Comparison of ENCODE assay signal across 1 cellular context in genomic region chr6:87875781-87876180, GRCh38.
TF ChIP-seq lines count a peak whose summit lies in the region.

No MANE protein-coding gene starts in this region.

TF ChIP-seq in H1, 55 proteins besides CTCF, POLR2A, EP300 and RAD21 (continued from another document):
- TF ChIP-seq SP1 (IDR thresholded peaks at IDR 0.05; ENCODE audit: low read depth, low read length) (no peak), TEAD4 (IDR thresholded peaks at IDR 0.05; ENCODE audit: low read depth, low read length) (no peak), POLR2AphosphoS5 (IDR thresholded peaks at IDR 0.05; ENCODE audit: low read depth, low read length) (no peak), TAF1 (IDR thresholded peaks at IDR 0.05; ENCODE audit: low read depth, low read length) (no peak), RXRA (IDR thresholded peaks at IDR 0.05; ENCODE audit: insufficient read depth, low read depth, low read length) (no peak), E2F6 (IDR thresholded peaks at IDR 0.05) (no peak), RBBP5 (IDR thresholded peaks at IDR 0.05; ENCODE audit: borderline replicate concordance, low read depth, low read length) (no peak), NANOG (IDR thresholded peaks at IDR 0.05; ENCODE audit: insufficient read depth, low read depth, low read length, poor library complexity, severe bottlenecking) (no peak), EGR1 (IDR thresholded peaks at IDR 0.05; ENCODE audit: borderline replicate concordance, low read depth, low read length) (no peak), GABPA (IDR thresholded peaks at IDR 0.05; ENCODE audit: borderline replicate concordance, insufficient read depth, low read length) (no peak), SIRT6 (IDR thresholded peaks at IDR 0.05; ENCODE audit: low read length) (no peak), ATF2 (IDR thresholded peaks at IDR 0.05; ENCODE audit: low read length) (no peak)
